ENCODE assay signal across 2 cellular contexts in genomic region chr1:205003358-205004145, GRCh38.
A peak's percentile ranks its signal among the peaks of the same experiment; 100 is the strongest.
TF ChIP-seq lines count a peak whose summit lies in the region.

No MANE protein-coding gene starts in this region.

TF ChIP-seq in liver, 16 proteins besides CTCF, POLR2A, EP300 and RAD21 (continued from another document):
- TF ChIP-seq ZBTB33 (IDR thresholded peaks at IDR 0.05), result no peak
- TF ChIP-seq JUND (IDR thresholded peaks at IDR 0.05), result peak; percentile 66 to 84
- peak; percentile 98 for TF ChIP-seq HNF4A (conservative IDR thresholded peaks at IDR 0.05)
- TF ChIP-seq FOXA2 (IDR thresholded peaks at IDR 0.05), result peak; percentile 24
- TF ChIP-seq REST (IDR thresholded peaks at IDR 0.05), result peak; percentile 32
- TF ChIP-seq EGR1 (IDR thresholded peaks at IDR 0.05; ENCODE audit: low read depth in 2 of 2), result no peak
- TF ChIP-seq GABPA (IDR thresholded peaks at IDR 0.05 in 1 of 2, conservative IDR thresholded peaks at IDR 0.05 in 1 of 2), result no peak
- TF ChIP-seq YY1 (IDR thresholded peaks at IDR 0.05), result no peak
- no peak for TF ChIP-seq TAF1 (conservative IDR thresholded peaks at IDR 0.05)

TF ChIP-seq in HepG2, 621 proteins besides CTCF, POLR2A, EP300 and RAD21 (continued from another document):
- no peak for TF ChIP-seq HMGXB3 (CRISPR knock-in tag; IDR thresholded peaks at IDR 0.05; ENCODE audit: borderline replicate concordance)
- TF ChIP-seq ZNF674 (CRISPR knock-in tag; IDR thresholded peaks at IDR 0.05; ENCODE audit: low read depth), result no peak
- TF ChIP-seq MAFK (conservative IDR thresholded peaks at IDR 0.05 in 1 of 2, IDR thresholded peaks at IDR 0.05 in 1 of 2; ENCODE audit: low read length in 2 of 2), result no peak
- no peak for TF ChIP-seq ZNF687 (CRISPR knock-in tag; IDR thresholded peaks at IDR 0.05)
- TF ChIP-seq GMEB2 (CRISPR knock-in tag; IDR thresholded peaks at IDR 0.05; ENCODE audit: low read depth), result no peak
- no peak for TF ChIP-seq ZSCAN31 (CRISPR knock-in tag; IDR thresholded peaks at IDR 0.05; ENCODE audit: low read depth)
- no peak for TF ChIP-seq RCOR2 (CRISPR knock-in tag; IDR thresholded peaks at IDR 0.05)
- no peak for TF ChIP-seq ZFP36 (IDR thresholded peaks at IDR 0.05; ENCODE audit: borderline replicate concordance, low read depth, low read length, partially characterized antibody)
- no peak for TF ChIP-seq BCL6 (CRISPR knock-in tag; IDR thresholded peaks at IDR 0.05)
- TF ChIP-seq ETV5 (CRISPR knock-in tag; IDR thresholded peaks at IDR 0.05; ENCODE audit: borderline replicate concordance), result no peak
- no peak for TF ChIP-seq ZBTB38 (CRISPR knock-in tag; IDR thresholded peaks at IDR 0.05)
- TF ChIP-seq HMG20B (CRISPR knock-in tag; conservative IDR thresholded peaks at IDR 0.05), result no peak
TF ChIP-seq in HepG2: peak in this region for 0.
